Comparison of ENCODE assay signal across 8 cellular contexts in genomic region chr2:143513081-143513480, GRCh38.
DNase-seq lines count a peak whose midpoint lies in the region; ATAC-seq, FAIRE-seq and TF ChIP-seq lines count a peak whose summit lies in the region.

No MANE protein-coding gene starts in this region.

- ATAC-seq in GM21786 (IDR thresholded peaks at IDR 0.05; ENCODE audit: unreplicated experiment) (peak; percentile 64), GM12878 (peak; percentile 89), thoracic aorta (ENCODE audit: insufficient number of reproducible peaks, low FRiP score, low read depth) (peak; percentile 59)

- no peaks in the 10 kb centered on the region for H3K79me2 ChIP-seq in GM12878 (ENCODE audit: control insufficient read depth, insufficient read depth, low read length)

- H4K20me1 ChIP-seq in GM12878 (ENCODE audit: control insufficient read depth, insufficient read depth) = no peaks in the 10 kb centered on the region

- no peak for TF ChIP-seq POLR2A in GM12878 (IDR thresholded peaks at IDR 0.05; ENCODE audit: low read depth, low read length)

- H3K27me3 ChIP-seq in GM12878 (replicated peaks in 1 of 2; ENCODE audit: control insufficient read depth in 2 of 2, insufficient read depth in 2 of 2, low read length in 1 of 2) (no peaks in the 10 kb centered on the region), thoracic aorta (replicated peaks; ENCODE audit: insufficient read depth) (no peaks in the 10 kb centered on the region)

- FAIRE-seq in GM12878 (lab: Jason Lieb, UNC) = no peak

- H3K4me3 ChIP-seq in GM12878 (no peak overlapping the region), thoracic aorta (peak overlapping the region; percentile 41)

- H3K9me3 ChIP-seq in GM12878 (replicated peaks; ENCODE audit: control insufficient read depth, insufficient read depth, low read length) (no peaks in the 10 kb centered on the region), thoracic aorta (no peaks in the 10 kb centered on the region)

- no peak overlapping the region for H3K27ac ChIP-seq in GM12878 (ENCODE audit: control insufficient read depth, insufficient read depth)
- no peak overlapping the region for H3K27ac ChIP-seq in thoracic aorta

- no peak overlapping the region for H3K9ac ChIP-seq in GM12878 (ENCODE audit: control insufficient read depth, insufficient read depth, low read length)

- H3K4me1 ChIP-seq in GM12878 (ENCODE audit: control insufficient read depth, insufficient read depth, low read length) = no peaks in the 10 kb centered on the region
- H3K4me1 ChIP-seq in thoracic aorta (ENCODE audit: control insufficient read depth in 1 of 2, low read depth in 2 of 2) = peaks cover 6 to 18% of the 10 kb centered on the region in 2 donors

- H3K4me2 ChIP-seq in GM12878 (ENCODE audit: control insufficient read depth, insufficient read depth) = no peak overlapping the region

- DNase-seq in NCI-H187 treated with DMSO at 0.1 percent for 48 hours (lab: John Stamatoyannopoulos, UW) (peak; percentile 0), NCI-H187 (lab: John Stamatoyannopoulos, UW) (no peak), M059J (ENCODE audit: low read depth) (peak; percentile 55), GM12878 (ENCODE audit: low read depth, low spot score) (peak; percentile 5), iPS-NIHi7 (ENCODE audit: extremely low spot score) (peak; percentile 73), thoracic aorta (ENCODE audit: low spot score) (no peak)
- no peak for DNase-seq in effector CD8-positive, alpha-beta T cell (lab: John Stamatoyannopoulos, UW)

- no peak overlapping the region for H2AFZ ChIP-seq in GM12878 (ENCODE audit: control insufficient read depth, low read depth, low read length)

- intact Hi-C loops in GM12878 (cut with micrococcal nuclease; ENCODE audit: unreplicated experiment) = no loop called here

- H3K36me3 ChIP-seq in GM12878 (ENCODE audit: control insufficient read depth in 2 of 2, insufficient read depth in 2 of 2, low read length in 1 of 2) (peaks cover 0 to 2% of the 10 kb centered on the region in 2 experiments; a peak in 1 of 4 replicates), thoracic aorta (no peaks in the 10 kb centered on the region)

- peak; percentile 77 for TF ChIP-seq RAD21 in GM12878 (IDR thresholded peaks at IDR 0.05; ENCODE audit: insufficient read depth, low read depth, low read length)

- POLR2A ChIA-PET in GM12878 (lab: Charles Lee) = no interaction called here

- RAD21 ChIA-PET in GM12878 (lab: Charles Lee; ENCODE audit: unreplicated experiment) = no interaction called here

- no TSS peak for BruUV-seq in GM12878 (replicated peaks; lab: Mats Ljungman, UMichigan)

- 17% methylated on average over 2 of the region's 2 CpGs for WGBS in GM12878 (ENCODE audit: insufficient coverage, insufficient replicate concordance, low lambda C conversion rate, missing lambda C conversion rate)

- TF ChIP-seq EP300 in GM12878 (IDR thresholded peaks at IDR 0.05; ENCODE audit: borderline replicate concordance in 1 of 2, control insufficient read depth in 1 of 2, low read depth in 2 of 2, low read length in 2 of 2) = no peak

- TF ChIP-seq CTCF in GM12878 (IDR thresholded peaks at IDR 0.05 in 2 of 3, conservative IDR thresholded peaks at IDR 0.05 in 1 of 3; ENCODE audit: control insufficient read depth in 2 of 3, extremely low read depth in 1 of 3, insufficient read depth in 1 of 3, low read depth in 3 of 3, low read length in 3 of 3) (peak; percentile 63 to 68 (median 64)), thoracic aorta (IDR thresholded peaks at IDR 0.05) (peak; percentile 77)

- CTCF ChIA-PET in GM12878 (lab: Yijun Ruan, JAX) = interaction anchor here (0.7 to 1.7 kb wide), 8 partner anchors 10 to 323 kb away, joined by 3 to 5 read pairs (median 4); no protein-coding TSS in a partner anchor

- SMC1A ChIA-PET in GM12878 (lab: Charles Lee; ENCODE audit: uncharacterized antibody, unreplicated experiment) = interaction anchor here (0.6 to 1.0 kb wide), 2 partner anchors 63 to 167 kb away, joined by 3 read pairs; no protein-coding TSS in a partner anchor

- in situ Hi-C loops in GM12878 (cut with MboI) = no loop called here

TF ChIP-seq in GM12878, 131 proteins besides CTCF, POLR2A, EP300 and RAD21:
- TF ChIP-seq RUNX3 (IDR thresholded peaks at IDR 0.05; ENCODE audit: low read length) (0 out of 2 replicates have a peak, but pooled peaks have one; percentile 24), KLF5 (IDR thresholded peaks at IDR 0.05; ENCODE audit: partially characterized antibody) (no peak), SMARCA5 (IDR thresholded peaks at IDR 0.05) (no peak), WRNIP1 (IDR thresholded peaks at IDR 0.05; ENCODE audit: borderline replicate concordance, low read depth, low read length) (no peak), PAX5 (IDR thresholded peaks at IDR 0.05; ENCODE audit: borderline replicate concordance, low read depth, low read length) (no peak), PKNOX1 (IDR thresholded peaks at IDR 0.05) (no peak), MXI1 (IDR thresholded peaks at IDR 0.05; ENCODE audit: low read depth, low read length) (no peak), SMC3 (IDR thresholded peaks at IDR 0.05; ENCODE audit: borderline replicate concordance, low read length) (peak; percentile 48; the same call in 1 of the 2 replicates), EGR1 (IDR thresholded peaks at IDR 0.05; ENCODE audit: borderline replicate concordance in 1 of 2, low read depth in 2 of 2, low read length in 2 of 2) (no peak)
TF ChIP-seq in GM12878: peak in this region for 2.

Comparison
In these comparisons a context has a peak if more than half of its experiments do, and no peak if none do; other contexts are left out.
1. DNase-seq: peak in NCI-H187 treated with DMSO at 0.1 percent for 48 hours (single experiment), M059J (single experiment), GM12878 (single experiment) and iPS-NIHi7 (single experiment); none in NCI-H187 (0 of 2), thoracic aorta (single experiment) and effector CD8-positive, alpha-beta T cell (single experiment).
2. Peak in every context shown above with its lines, with median percentiles within 50 percentile points of each other: ATAC-seq.